ENCODE assay signal across 11 cellular contexts in the genomic region with DNA sequence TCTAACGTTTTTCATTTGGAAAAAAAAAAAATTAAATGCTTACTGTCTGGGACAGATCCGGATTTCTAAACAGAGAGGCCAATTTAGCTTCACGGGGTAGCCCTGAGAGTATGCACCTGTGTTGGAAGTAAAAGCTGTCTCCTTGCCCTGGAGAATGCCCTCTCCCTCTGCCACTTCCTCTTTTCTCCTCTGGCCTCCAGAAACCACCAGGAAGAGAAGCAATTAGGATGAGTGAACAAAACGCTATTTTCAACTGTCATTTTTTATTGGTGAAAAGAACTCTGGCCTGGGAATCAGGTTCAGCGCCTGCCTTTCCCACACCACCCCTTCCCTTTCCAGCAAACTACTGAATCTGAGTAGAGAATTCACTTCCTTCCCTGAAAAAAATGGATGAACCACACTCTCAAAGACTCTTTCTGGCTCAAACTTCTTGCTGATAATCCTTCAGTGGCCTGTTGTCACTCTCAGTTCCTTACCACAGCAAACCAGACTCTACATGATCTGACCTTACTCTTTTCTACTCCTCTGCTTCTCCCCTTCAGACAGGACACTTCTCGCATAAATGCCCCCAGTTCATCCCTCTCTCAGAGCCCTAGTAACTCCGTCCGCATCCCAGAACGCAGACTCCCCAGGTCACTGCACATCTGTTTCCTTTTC. TPM values are rescaled to one million over a fixed set of nuclear protein-coding genes. Genes with fewer than 3 reads are reported as not detected.
DNase-seq lines count a peak whose midpoint lies in the region; ATAC-seq and TF ChIP-seq lines count a peak whose summit lies in the region.
"Had no signal": no experiment of that assay in that cellular context is flagged by ENCODE, and none has a peak within 500 bp of the region (broad histone marks: within the 10 kb centered on the region; RNA-seq: fewer than 3 reads in every experiment).

No MANE protein-coding gene starts in this region.

- TF ChIP-seq EP300 in SK-N-SH (IDR thresholded peaks at IDR 0.05; ENCODE audit: borderline replicate concordance in 1 of 2, low read depth in 1 of 2, low read length in 1 of 2) = no peak

- no peaks in the 10 kb centered on the region for H3K9me2 ChIP-seq in SK-N-SH

- ATAC-seq in activated T-cell treated with anti-CD3 and anti-CD28 coated beads, Interleukin-2, amount 50 U/mL, for 4 hours = no peak
- ATAC-seq in GM19455 (IDR thresholded peaks at IDR 0.05; ENCODE audit: unreplicated experiment) = no peak
- ATAC-seq: stimulated activated effector memory CD8-positive, alpha-beta T cell treated with anti-CD3 and anti-CD28 coated beads, Interleukin-12 subunit alpha, Interleukin-12 subunit beta, amount 100 ng/mL, for 72 hours had no signal

- peaks cover 100% of the 10 kb centered on the region for H3K79me2 ChIP-seq in SK-N-SH (ENCODE audit: insufficient read depth)

- H3K9me3 ChIP-seq in SK-N-SH (no peaks in the 10 kb centered on the region), esophagus squamous epithelium (no peaks in the 10 kb centered on the region)
- H3K9me3 ChIP-seq: BE2C had no signal

- intact Hi-C loops in esophagus squamous epithelium (cut with DNase I) = no loop called here

- H3K4me1 Mint-ChIP-seq in activated T-cell treated with anti-CD3 and anti-CD28 coated beads, Interleukin-2, amount 50 U/mL, for 4 hours (ENCODE audit: low read depth) = peaks cover 78% of the 10 kb centered on the region

- no peak for TF ChIP-seq RAD21 in SK-N-SH (IDR thresholded peaks at IDR 0.05; ENCODE audit: low read length)

- H3K36me3 Mint-ChIP-seq in activated T-cell treated with anti-CD3 and anti-CD28 coated beads, Interleukin-2, amount 50 U/mL, for 4 hours (ENCODE audit: insufficient read depth) = peaks cover 21% of the 10 kb centered on the region
- H3K36me3 Mint-ChIP-seq: stimulated activated effector memory CD8-positive, alpha-beta T cell treated with anti-CD3 and anti-CD28 coated beads, Interleukin-12 subunit alpha, Interleukin-12 subunit beta, amount 100 ng/mL, for 72 hours had no signal

- H2AFZ ChIP-seq in SK-N-SH (ENCODE audit: low read depth) = no peak overlapping the region

- H3K27me3 ChIP-seq in SK-N-SH (ENCODE audit: insufficient read depth) = no peaks in the 10 kb centered on the region
- no peaks in the 10 kb centered on the region for H3K27me3 ChIP-seq in esophagus squamous epithelium
- H3K27me3 ChIP-seq: BE2C had no signal

- H3K4me3 Mint-ChIP-seq in activated T-cell treated with anti-CD3 and anti-CD28 coated beads, Interleukin-2, amount 50 U/mL, for 4 hours = peak overlapping the region; percentile 4
- H3K4me3 Mint-ChIP-seq: stimulated activated effector memory CD8-positive, alpha-beta T cell treated with anti-CD3 and anti-CD28 coated beads, Interleukin-12 subunit alpha, Interleukin-12 subunit beta, amount 100 ng/mL, for 72 hours had no signal

- no peak for TF ChIP-seq CTCF in SK-N-SH (IDR thresholded peaks at IDR 0.05)
- TF ChIP-seq CTCF in esophagus squamous epithelium (IDR thresholded peaks at IDR 0.05) = no peak

- H3K27ac ChIP-seq in SK-N-SH (ENCODE audit: low read depth in 2 of 2, low read length in 1 of 2) (peak overlapping the region; percentile 39 to 49; a peak in 3 of 4 replicates), esophagus squamous epithelium (peak overlapping the region in 3 of 4 donors; percentile 74 to 83 (median 80)), substantia nigra (ENCODE audit: low read depth, low read length, poor library complexity, severe bottlenecking) (peak overlapping the region; percentile 53)

- H3K4me3 ChIP-seq in SK-N-SH (ENCODE audit: low read depth in 2 of 2, low read length in 1 of 2) (no peak overlapping the region), esophagus squamous epithelium (no peak overlapping the region)

- WGBS in SK-N-SH (ENCODE audit: low lambda C conversion rate) = 80% methylated on average over 9 of the region's 9 CpGs
- 64 to 68% methylated on average over 9 of the region's 9 CpGs for WGBS in esophagus squamous epithelium, 2 donors

- TF ChIP-seq POLR2A in esophagus squamous epithelium (IDR thresholded peaks at IDR 0.05) = no peak

- H4K20me1 ChIP-seq in SK-N-SH (ENCODE audit: insufficient read depth) = peaks cover 99% of the 10 kb centered on the region

- POLR2A ChIA-PET in SK-N-SH (lab: Yijun Ruan, JAX) = interaction anchor here (0.7 kb wide), 1 partner anchor 21 kb away, joined by 3 read pairs; no protein-coding TSS in a partner anchor

- H3K4me2 ChIP-seq in SK-N-SH = no peak overlapping the region

- H3K36me3 ChIP-seq in SK-N-SH (replicated peaks in 1 of 2; ENCODE audit: control insufficient read depth in 1 of 2, insufficient read depth in 2 of 2, low read length in 1 of 2) (peaks cover 11 to 26% of the 10 kb centered on the region in 2 experiments), esophagus squamous epithelium (no peaks in the 10 kb centered on the region)

- no peak overlapping the region for H3K9ac ChIP-seq in SK-N-SH

- CTCF ChIA-PET in SK-N-SH (lab: Yijun Ruan, JAX) = interaction anchor here (1.8 kb wide), 1 partner anchor 15 kb away, joined by 4 read pairs; no protein-coding TSS in a partner anchor

- no peak for DNase-seq in activated T-cell treated with anti-CD3 and anti-CD28 coated beads, Interleukin-2, amount 50 U/mL, for 4 hours
- no peak for DNase-seq in activated T-cell treated with anti-CD3 and anti-CD28 coated beads, Interleukin-2, amount 50 U/mL, for 48 hours
- no peak for DNase-seq in SK-N-SH
- no peak for DNase-seq in esophagus squamous epithelium (lab: John Stamatoyannopoulos, UW)
- DNase-seq in substantia nigra (lab: John Stamatoyannopoulos, UW) = no peak
- DNase-seq in NCI-H2196 treated with DMSO at 0.1 percent for 48 hours (lab: John Stamatoyannopoulos, UW; ENCODE audit: unreplicated experiment) = no peak
- no peak for DNase-seq in DMS53 treated with DMSO at 0.1 percent for 48 hours (lab: John Stamatoyannopoulos, UW; ENCODE audit: unreplicated experiment)
- DNase-seq: BE2C, NCI-H510A had no signal

- H3K27me3 Mint-ChIP-seq in activated T-cell treated with anti-CD3 and anti-CD28 coated beads, Interleukin-2, amount 50 U/mL, for 4 hours (ENCODE audit: low read depth) = no peaks in the 10 kb centered on the region

- no peaks in the 10 kb centered on the region for H3K9me3 Mint-ChIP-seq in activated T-cell treated with anti-CD3 and anti-CD28 coated beads, Interleukin-2, amount 50 U/mL, for 4 hours
- H3K9me3 Mint-ChIP-seq: stimulated activated effector memory CD8-positive, alpha-beta T cell treated with anti-CD3 and anti-CD28 coated beads, Interleukin-12 subunit alpha, Interleukin-12 subunit beta, amount 100 ng/mL, for 72 hours had no signal

- peaks cover 39 to 62% of the 10 kb centered on the region in 2 experiments; a peak in 3 of 4 replicates for H3K4me1 ChIP-seq in SK-N-SH (ENCODE audit: control insufficient read depth in 1 of 2, insufficient read depth in 2 of 2, low read depth in 1 of 2, low read length in 1 of 2)
- H3K4me1 ChIP-seq in esophagus squamous epithelium = peaks cover 0 to 72% (median 50%) of the 10 kb centered on the region in 3 donors

- peaks cover 23% of the 10 kb centered on the region for H3F3A ChIP-seq in SK-N-SH (replicated peaks; ENCODE audit: insufficient read depth)

TF ChIP-seq in SK-N-SH, 30 proteins besides CTCF, POLR2A, EP300 and RAD21 (continues in another document):
- TF ChIP-seq NFIC (IDR thresholded peaks at IDR 0.05; ENCODE audit: borderline replicate concordance) (no peak), JUND (IDR thresholded peaks at IDR 0.05) (no peak), RCOR1 (IDR thresholded peaks at IDR 0.05; ENCODE audit: low read length) (no peak), POLR2AphosphoS5 (IDR thresholded peaks at IDR 0.05; ENCODE audit: low read depth, low read length) (no peak), MXI1 (IDR thresholded peaks at IDR 0.05; ENCODE audit: low read depth, low read length) (no peak), GATA2 (CRISPR knock-in tag; IDR thresholded peaks at IDR 0.05) (no peak), REST (IDR thresholded peaks at IDR 0.05; ENCODE audit: low read depth, low read length) (no peak), GABPA (IDR thresholded peaks at IDR 0.05; ENCODE audit: low read depth) (no peak)
- TF ChIP-seq, protein P1, sequence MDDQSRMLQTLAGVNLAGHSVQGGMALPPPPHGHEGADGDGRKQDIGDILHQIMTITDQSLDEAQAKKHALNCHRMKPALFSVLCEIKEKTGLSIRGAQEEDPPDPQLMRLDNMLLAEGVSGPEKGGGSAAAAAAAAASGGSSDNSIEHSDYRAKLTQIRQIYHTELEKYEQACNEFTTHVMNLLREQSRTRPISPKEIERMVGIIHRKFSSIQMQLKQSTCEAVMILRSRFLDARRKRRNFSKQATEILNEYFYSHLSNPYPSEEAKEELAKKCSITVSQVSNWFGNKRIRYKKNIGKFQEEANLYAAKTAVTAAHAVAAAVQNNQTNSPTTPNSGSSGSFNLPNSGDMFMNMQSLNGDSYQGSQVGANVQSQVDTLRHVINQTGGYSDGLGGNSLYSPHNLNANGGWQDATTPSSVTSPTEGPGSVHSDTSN (IDR thresholded peaks at IDR 0.05) = no peak

RNA-seq across cellular contexts. Expression of gene KLF7, which starts 29.8 kb away (rescaled TPM):
- total RNA-seq in activated T-cell treated with anti-CD3 and anti-CD28 coated beads, Interleukin-2, amount 50 U/mL, for 4 hours = 10 to 100 TPM in 2 of 3 donors, 1 to 10 TPM in 1; 5.9 to 14.3 (median 13.4) TPM
- polyA plus RNA-seq in SK-N-SH (2012; rRNA removed) = 7.5 and 12.8 TPM in 2 replicates
- polyA plus RNA-seq in SK-N-SH (2012; cell fraction: cytosol; rRNA removed) = 4.9 and 5.2 TPM in 2 replicates
- 12.9 and 16.8 TPM in 2 replicates for polyA plus RNA-seq in SK-N-SH (2012; cell fraction: nucleus; rRNA removed)
- total RNA-seq in esophagus squamous epithelium = 10 to 100 TPM in 3 of 4 donors, 1 to 10 TPM in 1; 6.5 to 24.8 (median 15.2) TPM
